Comparison of ENCODE assay signal across 1 cellular context in the genomic region with DNA sequence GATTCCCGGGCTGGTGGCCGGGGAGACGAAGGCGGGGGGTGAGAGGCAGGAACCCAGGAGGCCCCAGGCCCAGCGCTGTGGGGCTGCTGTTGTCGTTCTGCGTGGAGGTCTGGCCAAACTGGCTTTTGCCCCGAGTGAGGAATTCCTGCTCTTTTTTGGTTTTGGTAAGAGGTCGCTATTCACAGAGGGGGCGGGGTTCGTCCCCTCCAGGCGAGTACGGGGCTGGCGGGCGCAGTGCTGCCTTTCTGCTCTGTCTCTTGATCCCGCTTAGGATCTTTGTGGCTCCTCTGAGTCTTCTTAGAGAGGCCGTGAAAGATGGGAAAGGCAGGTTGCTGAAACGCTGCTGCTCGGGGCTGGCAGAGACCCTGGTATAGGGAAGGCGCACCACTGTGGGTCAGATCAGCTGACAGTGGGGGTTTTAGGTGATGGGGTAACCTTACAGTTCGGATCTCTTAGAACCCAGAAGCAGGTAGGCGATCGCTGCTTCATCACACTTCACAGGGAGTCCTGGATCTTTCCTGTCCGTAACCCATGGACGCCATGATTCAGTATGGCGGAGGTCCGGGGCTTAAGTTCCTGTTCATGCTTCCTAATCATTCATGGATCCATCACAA.
TF ChIP-seq lines count a peak whose summit lies in the region.

No MANE protein-coding gene starts in this region.

TF ChIP-seq in K562, 482 proteins besides CTCF, POLR2A, EP300 and RAD21 (continued from another document):
- TF ChIP-seq NEUROD1 (IDR thresholded peaks at IDR 0.05; ENCODE audit: borderline replicate concordance, low read depth, low read length, partially characterized antibody), result no peak
- no peak for TF ChIP-seq WHSC1 (IDR thresholded peaks at IDR 0.05; ENCODE audit: low read length)
- no peak for TF ChIP-seq TFAM (CRISPR knock-in tag; conservative IDR thresholded peaks at IDR 0.05)
- no peak for TF ChIP-seq SAFB2 (IDR thresholded peaks at IDR 0.05; ENCODE audit: borderline replicate concordance, low read depth, low read length, severe bottlenecking)
- no peak for TF ChIP-seq BMI1 (IDR thresholded peaks at IDR 0.05; ENCODE audit: low read length)
- TF ChIP-seq, protein P1, sequence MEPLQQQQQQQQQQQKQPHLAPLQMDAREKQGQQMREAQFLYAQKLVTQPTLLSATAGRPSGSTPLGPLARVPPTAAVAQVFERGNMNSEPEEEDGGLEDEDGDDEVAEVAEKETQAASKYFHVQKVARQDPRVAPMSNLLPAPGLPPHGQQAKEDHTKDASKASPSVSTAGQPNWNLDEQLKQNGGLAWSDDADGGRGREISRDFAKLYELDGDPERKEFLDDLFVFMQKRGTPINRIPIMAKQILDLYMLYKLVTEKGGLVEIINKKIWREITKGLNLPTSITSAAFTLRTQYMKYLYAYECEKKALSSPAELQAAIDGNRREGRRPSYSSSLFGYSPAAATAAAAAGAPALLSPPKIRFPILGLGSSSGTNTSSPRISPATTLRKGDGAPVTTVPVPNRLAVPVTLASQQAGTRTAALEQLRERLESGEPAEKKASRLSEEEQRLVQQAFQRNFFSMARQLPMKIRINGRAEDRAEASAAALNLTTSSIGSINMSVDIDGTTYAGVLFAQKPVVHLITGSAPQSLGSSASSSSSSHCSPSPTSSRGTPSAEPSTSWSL (CRISPR knock-in tag; IDR thresholded peaks at IDR 0.05; ENCODE audit: borderline replicate concordance), result no peak
- TF ChIP-seq XRCC3 (IDR thresholded peaks at IDR 0.05), result no peak
